16 cellular contexts compared by ENCODE assay signal in genomic region chr19:49807174-49807830, GRCh38. TPM values are rescaled to one million over a fixed set of nuclear protein-coding genes. Genes with fewer than 3 reads are reported as not detected.
A peak's percentile ranks its signal among the peaks of the same experiment; 100 is the strongest.
DNase-seq lines count a peak whose midpoint lies in the region; ATAC-seq and TF ChIP-seq lines count a peak whose summit lies in the region.
"Had no signal": no experiment of that assay in that cellular context is flagged by ENCODE, and none has a peak within 500 bp of the region (broad histone marks: within the 10 kb centered on the region; RNA-seq: fewer than 3 reads in every experiment).

No MANE protein-coding gene starts in this region.

- H3K4me1 ChIP-seq in PC-3 (ENCODE audit: insufficient read depth, low read length), result peaks cover 8% of the 10 kb centered on the region

- peak; percentile 22 for ATAC-seq in activated CD8-positive, alpha-beta T cell treated with anti-CD3 and anti-CD28 coated beads, Interleukin-2, amount 10 ng/mL, durations not matched to agents 7 days and 5 days
- ATAC-seq in PC-3, result no peak

- no peak overlapping the region for H3K4me3 ChIP-seq in PC-3 (ENCODE audit: low read length)
- H3K4me3 ChIP-seq: MG63 had no signal

- POLR2A ChIA-PET in activated CD4-positive, alpha-beta T cell treated with anti-CD3 and anti-CD28 coated beads, Interleukin-2, amount 10 ng/mL, durations not matched to agents 7 days and 5 days (lab: Charles Lee), result no interaction called here
- POLR2A ChIA-PET in activated CD8-positive, alpha-beta T cell treated with anti-CD3 and anti-CD28 coated beads, Interleukin-2, amount 10 ng/mL, durations not matched to agents 7 days and 5 days (lab: Charles Lee), result no interaction called here
- POLR2A ChIA-PET in PC-3 (lab: Charles Lee; ENCODE audit: unreplicated experiment), result no interaction called here
- POLR2A ChIA-PET in HEK293T (lab: Yijun Ruan, JAX), result interaction anchor here (1.4 kb wide), 1 partner anchor 69 kb away, joined by 3 read pairs; the partner anchor contains the start of gene AKT1S1

- H4K20me1 ChIP-seq in PC-3 (ENCODE audit: low read length), result no peaks in the 10 kb centered on the region

- no peak for DNase-seq in activated CD4-positive, alpha-beta T cell treated with anti-CD3 and anti-CD28 coated beads, Interleukin-2, amount 10 ng/mL, durations not matched to agents 7 days and 5 days
- DNase-seq in activated CD4-positive, alpha-beta T cell treated with anti-CD3 and anti-CD28 coated beads, Interleukin-2, amount 50 U/mL, for 1 hour, result no peak
- peak; percentile 12 to 60 for DNase-seq in NOMO-1 (lab: John Stamatoyannopoulos, UW; ENCODE audit: unreplicated experiment in 2 of 2)
- peak; percentile 50 for DNase-seq in activated CD8-positive, alpha-beta T cell treated with anti-CD3 and anti-CD28 coated beads, Interleukin-2, amount 10 ng/mL, durations not matched to agents 7 days and 5 days
- DNase-seq in progenitor cell of endocrine pancreas (ENCODE audit: low spot score, unreplicated experiment), result no peak
- DNase-seq in PC-3, result no peak
- DNase-seq in HEK293T (ENCODE audit: extremely low spot score), result no peak
- no peak for DNase-seq in NCI-H1092 treated with DMSO at 0.1 percent for 48 hours (lab: John Stamatoyannopoulos, UW)
- DNase-seq: anterior cingulate cortex, MG63, small intestine had no signal

- no peak for TF ChIP-seq CTCF in progenitor cell of endocrine pancreas (IDR thresholded peaks at IDR 0.05; ENCODE audit: unreplicated experiment)
- no peak for TF ChIP-seq CTCF in PC-3 (conservative IDR thresholded peaks at IDR 0.05; ENCODE audit: low read depth, low read length)

- no peak overlapping the region for H3K27ac ChIP-seq in PC-3 (ENCODE audit: low read length)

- H3K36me3 ChIP-seq in PC-3 (ENCODE audit: low read depth, low read length), result peaks cover 19% of the 10 kb centered on the region

- peaks cover 36% of the 10 kb centered on the region for H3K4me1 Mint-ChIP-seq in activated CD4-positive, alpha-beta T cell treated with anti-CD3 and anti-CD28 coated beads, Interleukin-2, amount 10 ng/mL, durations not matched to agents 7 days and 5 days
- H3K4me1 Mint-ChIP-seq in activated CD8-positive, alpha-beta T cell treated with anti-CD3 and anti-CD28 coated beads, Interleukin-2, amount 10 ng/mL, durations not matched to agents 7 days and 5 days (ENCODE audit: low read depth), result peaks cover 41% of the 10 kb centered on the region
- peaks cover 7% of the 10 kb centered on the region for H3K4me1 Mint-ChIP-seq in progenitor cell of endocrine pancreas (ENCODE audit: low read depth)

- H3K36me3 Mint-ChIP-seq in activated CD4-positive, alpha-beta T cell treated with anti-CD3 and anti-CD28 coated beads, Interleukin-2, amount 10 ng/mL, durations not matched to agents 7 days and 5 days (ENCODE audit: low read depth), result peaks cover 15% of the 10 kb centered on the region
- peaks cover 38% of the 10 kb centered on the region for H3K36me3 Mint-ChIP-seq in activated CD8-positive, alpha-beta T cell treated with anti-CD3 and anti-CD28 coated beads, Interleukin-2, amount 10 ng/mL, durations not matched to agents 7 days and 5 days (ENCODE audit: low read depth)
- H3K36me3 Mint-ChIP-seq in progenitor cell of endocrine pancreas (ENCODE audit: insufficient read depth), result peaks cover 12% of the 10 kb centered on the region

- no peak overlapping the region for H3K9ac ChIP-seq in PC-3 (ENCODE audit: low read length)

- no peaks in the 10 kb centered on the region for H3K27me3 ChIP-seq in PC-3 (ENCODE audit: low read length)
- H3K27me3 ChIP-seq: MG63 had no signal

- peaks cover 7% of the 10 kb centered on the region for H3F3A ChIP-seq in PC-3 (ENCODE audit: low read length, unreplicated experiment)

- no peaks in the 10 kb centered on the region for H3K9me3 ChIP-seq in PC-3 (ENCODE audit: low read length)
- H3K9me3 ChIP-seq: MG63 had no signal

- CTCF ChIA-PET in activated CD4-positive, alpha-beta T cell treated with anti-CD3 and anti-CD28 coated beads, Interleukin-2, amount 10 ng/mL, durations not matched to agents 7 days and 5 days (lab: Charles Lee), result interaction anchor here (1.2 kb wide), 1 partner anchor 9 kb away, joined by 4 read pairs; no protein-coding TSS in a partner anchor
- CTCF ChIA-PET in activated CD8-positive, alpha-beta T cell treated with anti-CD3 and anti-CD28 coated beads, Interleukin-2, amount 10 ng/mL, durations not matched to agents 7 days and 5 days (lab: Charles Lee), result interaction anchor here (1.1 to 1.2 kb wide), 2 partner anchors 9 to 90 kb away, joined by 3 read pairs; no protein-coding TSS in a partner anchor
- CTCF ChIA-PET in PC-3 (lab: Charles Lee), result no interaction called here
- CTCF ChIA-PET in HEK293T (lab: Yijun Ruan, JAX), result no interaction called here

- H3K27me3 Mint-ChIP-seq in activated CD4-positive, alpha-beta T cell treated with anti-CD3 and anti-CD28 coated beads, Interleukin-2, amount 10 ng/mL, durations not matched to agents 7 days and 5 days, result no peaks in the 10 kb centered on the region
- no peaks in the 10 kb centered on the region for H3K27me3 Mint-ChIP-seq in activated CD8-positive, alpha-beta T cell treated with anti-CD3 and anti-CD28 coated beads, Interleukin-2, amount 10 ng/mL, durations not matched to agents 7 days and 5 days (ENCODE audit: low read depth)
- no peaks in the 10 kb centered on the region for H3K27me3 Mint-ChIP-seq in progenitor cell of endocrine pancreas
- H3K27me3 Mint-ChIP-seq: type B pancreatic cell had no signal

- intact Hi-C loops in PC-3 (cut with micrococcal nuclease), result loop anchor here (5.0 kb wide), 2 partner anchors 115 to 130 kb away; partner anchors contain the start of genes CPT1C and PRMT1

- H3K79me2 ChIP-seq in PC-3 (ENCODE audit: low read length), result no peaks in the 10 kb centered on the region

- H3K27ac Mint-ChIP-seq in activated CD4-positive, alpha-beta T cell treated with anti-CD3 and anti-CD28 coated beads, Interleukin-2, amount 10 ng/mL, durations not matched to agents 7 days and 5 days, result peak overlapping the region; percentile 76
- peak overlapping the region; percentile 95 for H3K27ac Mint-ChIP-seq in activated CD8-positive, alpha-beta T cell treated with anti-CD3 and anti-CD28 coated beads, Interleukin-2, amount 10 ng/mL, durations not matched to agents 7 days and 5 days
- H3K27ac Mint-ChIP-seq in progenitor cell of endocrine pancreas, result peak overlapping the region; percentile 45

- H2AFZ ChIP-seq in PC-3 (ENCODE audit: low read length), result no peak overlapping the region

- no peak overlapping the region for H3K4me3 Mint-ChIP-seq in activated CD4-positive, alpha-beta T cell treated with anti-CD3 and anti-CD28 coated beads, Interleukin-2, amount 10 ng/mL, durations not matched to agents 7 days and 5 days
- H3K4me3 Mint-ChIP-seq in activated CD8-positive, alpha-beta T cell treated with anti-CD3 and anti-CD28 coated beads, Interleukin-2, amount 10 ng/mL, durations not matched to agents 7 days and 5 days, result no peak overlapping the region
- no peak overlapping the region for H3K4me3 Mint-ChIP-seq in progenitor cell of endocrine pancreas (ENCODE audit: low read depth)

- H3K4me2 ChIP-seq in PC-3 (ENCODE audit: low read length), result no peak overlapping the region

- no peaks in the 10 kb centered on the region for H3K9me3 Mint-ChIP-seq in activated CD4-positive, alpha-beta T cell treated with anti-CD3 and anti-CD28 coated beads, Interleukin-2, amount 10 ng/mL, durations not matched to agents 7 days and 5 days
- H3K9me3 Mint-ChIP-seq in activated CD8-positive, alpha-beta T cell treated with anti-CD3 and anti-CD28 coated beads, Interleukin-2, amount 10 ng/mL, durations not matched to agents 7 days and 5 days (ENCODE audit: insufficient read depth), result no peaks in the 10 kb centered on the region
- no peaks in the 10 kb centered on the region for H3K9me3 Mint-ChIP-seq in progenitor cell of endocrine pancreas (ENCODE audit: low read depth)
- H3K9me3 Mint-ChIP-seq: nephron, type B pancreatic cell had no signal

- H3K9me2 ChIP-seq in PC-3 (replicated peaks; ENCODE audit: low read length), result no peaks in the 10 kb centered on the region

- no TSS peak for BruUV-seq in PC-3 (replicated peaks; lab: Mats Ljungman, UMichigan)

TF ChIP-seq in HEK293T, 16 proteins besides CTCF, POLR2A, EP300 and RAD21 (continues in another document):
- TF ChIP-seq HDGF (IDR thresholded peaks at IDR 0.05; ENCODE audit: borderline replicate concordance) (no peak), FOXA1 (IDR thresholded peaks at IDR 0.05) (no peak), ZNF384 (IDR thresholded peaks at IDR 0.05) (no peak)

RNA-seq across cellular contexts. Expression of gene FUZ, which starts 5.8 kb away (rescaled TPM):
- 10 to 100 TPM; 13.3 to 13.9 TPM for total RNA-seq in activated CD4-positive, alpha-beta T cell treated with anti-CD3 and anti-CD28 coated beads, Interleukin-2, amount 10 ng/mL, durations not matched to agents 7 days and 5 days
- 10 to 100 TPM; 23.1 to 24.2 TPM for total RNA-seq in activated CD8-positive, alpha-beta T cell treated with anti-CD3 and anti-CD28 coated beads, Interleukin-2, amount 10 ng/mL, durations not matched to agents 7 days and 5 days
- total RNA-seq in progenitor cell of endocrine pancreas (37.8 and 40.0 TPM in 2 replicates), PC-3 (2014; rRNA removed) (9.4 and 10.9 TPM in 2 replicates)

RNA-seq across cellular contexts. Expression of gene MED25, which starts 10.8 kb away (rescaled TPM):
- total RNA-seq in activated CD4-positive, alpha-beta T cell treated with anti-CD3 and anti-CD28 coated beads, Interleukin-2, amount 10 ng/mL, durations not matched to agents 7 days and 5 days, result 10 to 100 TPM; 57.9 to 62.7 TPM
- 10 to 100 TPM; 59.9 to 62.2 TPM for total RNA-seq in activated CD8-positive, alpha-beta T cell treated with anti-CD3 and anti-CD28 coated beads, Interleukin-2, amount 10 ng/mL, durations not matched to agents 7 days and 5 days
- total RNA-seq in progenitor cell of endocrine pancreas (136 and 141 TPM in 2 replicates), PC-3 (2014; rRNA removed) (47.5 and 54.9 TPM in 2 replicates)

RNA-seq across cellular contexts. Expression of gene AP2A1, which starts 40.5 kb away (rescaled TPM):
- 10 to 100 TPM; 77.2 to 87.9 TPM for total RNA-seq in activated CD4-positive, alpha-beta T cell treated with anti-CD3 and anti-CD28 coated beads, Interleukin-2, amount 10 ng/mL, durations not matched to agents 7 days and 5 days
- 10 to 100 TPM; 88.1 to 96.4 TPM for total RNA-seq in activated CD8-positive, alpha-beta T cell treated with anti-CD3 and anti-CD28 coated beads, Interleukin-2, amount 10 ng/mL, durations not matched to agents 7 days and 5 days
- total RNA-seq in progenitor cell of endocrine pancreas (76.0 and 76.3 TPM in 2 replicates), PC-3 (2014; rRNA removed) (143 and 159 TPM in 2 replicates)

RNA-seq across cellular contexts. Expression of gene PTOV1, which starts 43.7 kb away (rescaled TPM):
- 10 to 100 TPM; 60.7 to 76.8 TPM for total RNA-seq in activated CD4-positive, alpha-beta T cell treated with anti-CD3 and anti-CD28 coated beads, Interleukin-2, amount 10 ng/mL, durations not matched to agents 7 days and 5 days
- 10 to 100 TPM; 78.8 to 94.3 TPM for total RNA-seq in activated CD8-positive, alpha-beta T cell treated with anti-CD3 and anti-CD28 coated beads, Interleukin-2, amount 10 ng/mL, durations not matched to agents 7 days and 5 days
- total RNA-seq in progenitor cell of endocrine pancreas (518 and 564 TPM in 2 replicates), PC-3 (2014; rRNA removed) (138 and 148 TPM in 2 replicates)

RNA-seq across cellular contexts. Expression of gene TSKS, which starts 44.2 kb away (rescaled TPM):
- total RNA-seq in activated CD4-positive, alpha-beta T cell treated with anti-CD3 and anti-CD28 coated beads, Interleukin-2, amount 10 ng/mL, durations not matched to agents 7 days and 5 days, result 1 to 10 TPM; 4.5 to 5.4 TPM
- 1 to 10 TPM; 1.1 to 1.5 TPM for total RNA-seq in activated CD8-positive, alpha-beta T cell treated with anti-CD3 and anti-CD28 coated beads, Interleukin-2, amount 10 ng/mL, durations not matched to agents 7 days and 5 days
- not detected in 2 replicates for total RNA-seq in progenitor cell of endocrine pancreas
- not detected in 2 replicates for total RNA-seq in PC-3 (2014; rRNA removed)
- total RNA-seq: frontal cortex, G401, NCI-H460 had no signal

Comparison
In these comparisons a context has a peak if more than half of its experiments do, and no peak if none do; other contexts are left out.
1. DNase-seq: peak in NOMO-1 (2 of 2) and activated CD8-positive, alpha-beta T cell treated with anti-CD3 and anti-CD28 coated beads, Interleukin-2, amount 10 ng/mL, durations not matched to agents 7 days and 5 days (single experiment); none in activated CD4-positive, alpha-beta T cell treated with anti-CD3 and anti-CD28 coated beads, Interleukin-2, amount 10 ng/mL, durations not matched to agents 7 days and 5 days (single experiment), activated CD4-positive, alpha-beta T cell treated with anti-CD3 and anti-CD28 coated beads, Interleukin-2, amount 50 U/mL, for 1 hour (single experiment), progenitor cell of endocrine pancreas (single experiment), PC-3 (single experiment), HEK293T (single experiment) and NCI-H1092 treated with DMSO at 0.1 percent for 48 hours (single experiment).
2. H3K27ac Mint-ChIP-seq: peak in every context shown above with its lines; median percentile 95 in activated CD8-positive, alpha-beta T cell treated with anti-CD3 and anti-CD28 coated beads, Interleukin-2, amount 10 ng/mL, durations not matched to agents 7 days and 5 days; 76 in activated CD4-positive, alpha-beta T cell treated with anti-CD3 and anti-CD28 coated beads, Interleukin-2, amount 10 ng/mL, durations not matched to agents 7 days and 5 days; 45 in progenitor cell of endocrine pancreas.
3. CTCF ChIA-PET loops: an anchor here in activated CD4-positive, alpha-beta T cell treated with anti-CD3 and anti-CD28 coated beads, Interleukin-2, amount 10 ng/mL, durations not matched to agents 7 days and 5 days (1.2 kb wide) and activated CD8-positive, alpha-beta T cell treated with anti-CD3 and anti-CD28 coated beads, Interleukin-2, amount 10 ng/mL, durations not matched to agents 7 days and 5 days (1.1 to 1.2 kb wide); none called in PC-3 and HEK293T.